1 cellular context compared by ENCODE assay signal in the genomic region with DNA sequence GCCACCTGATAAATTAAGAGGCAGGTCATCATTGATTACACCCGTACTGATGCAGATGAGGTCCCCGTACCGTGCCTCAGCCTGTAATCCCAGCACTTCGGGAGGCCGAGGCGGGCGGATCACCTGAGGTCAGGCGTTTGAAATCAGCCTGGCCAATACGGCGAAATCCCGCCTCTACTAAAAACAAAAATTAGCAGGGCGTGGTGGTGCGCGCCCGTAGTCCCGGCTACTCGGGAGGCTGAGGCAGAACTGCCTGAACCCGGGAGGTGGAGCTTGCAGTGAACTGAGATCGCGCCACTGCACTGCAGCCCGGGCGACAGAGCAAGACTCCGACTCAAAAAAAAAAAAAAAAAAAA.
TF ChIP-seq lines count a peak whose summit lies in the region.

No MANE protein-coding gene starts in this region.

TF ChIP-seq in GM23338, 12 proteins besides CTCF, POLR2A, EP300 and RAD21 (continued from another document):
- TF ChIP-seq, protein P1, sequence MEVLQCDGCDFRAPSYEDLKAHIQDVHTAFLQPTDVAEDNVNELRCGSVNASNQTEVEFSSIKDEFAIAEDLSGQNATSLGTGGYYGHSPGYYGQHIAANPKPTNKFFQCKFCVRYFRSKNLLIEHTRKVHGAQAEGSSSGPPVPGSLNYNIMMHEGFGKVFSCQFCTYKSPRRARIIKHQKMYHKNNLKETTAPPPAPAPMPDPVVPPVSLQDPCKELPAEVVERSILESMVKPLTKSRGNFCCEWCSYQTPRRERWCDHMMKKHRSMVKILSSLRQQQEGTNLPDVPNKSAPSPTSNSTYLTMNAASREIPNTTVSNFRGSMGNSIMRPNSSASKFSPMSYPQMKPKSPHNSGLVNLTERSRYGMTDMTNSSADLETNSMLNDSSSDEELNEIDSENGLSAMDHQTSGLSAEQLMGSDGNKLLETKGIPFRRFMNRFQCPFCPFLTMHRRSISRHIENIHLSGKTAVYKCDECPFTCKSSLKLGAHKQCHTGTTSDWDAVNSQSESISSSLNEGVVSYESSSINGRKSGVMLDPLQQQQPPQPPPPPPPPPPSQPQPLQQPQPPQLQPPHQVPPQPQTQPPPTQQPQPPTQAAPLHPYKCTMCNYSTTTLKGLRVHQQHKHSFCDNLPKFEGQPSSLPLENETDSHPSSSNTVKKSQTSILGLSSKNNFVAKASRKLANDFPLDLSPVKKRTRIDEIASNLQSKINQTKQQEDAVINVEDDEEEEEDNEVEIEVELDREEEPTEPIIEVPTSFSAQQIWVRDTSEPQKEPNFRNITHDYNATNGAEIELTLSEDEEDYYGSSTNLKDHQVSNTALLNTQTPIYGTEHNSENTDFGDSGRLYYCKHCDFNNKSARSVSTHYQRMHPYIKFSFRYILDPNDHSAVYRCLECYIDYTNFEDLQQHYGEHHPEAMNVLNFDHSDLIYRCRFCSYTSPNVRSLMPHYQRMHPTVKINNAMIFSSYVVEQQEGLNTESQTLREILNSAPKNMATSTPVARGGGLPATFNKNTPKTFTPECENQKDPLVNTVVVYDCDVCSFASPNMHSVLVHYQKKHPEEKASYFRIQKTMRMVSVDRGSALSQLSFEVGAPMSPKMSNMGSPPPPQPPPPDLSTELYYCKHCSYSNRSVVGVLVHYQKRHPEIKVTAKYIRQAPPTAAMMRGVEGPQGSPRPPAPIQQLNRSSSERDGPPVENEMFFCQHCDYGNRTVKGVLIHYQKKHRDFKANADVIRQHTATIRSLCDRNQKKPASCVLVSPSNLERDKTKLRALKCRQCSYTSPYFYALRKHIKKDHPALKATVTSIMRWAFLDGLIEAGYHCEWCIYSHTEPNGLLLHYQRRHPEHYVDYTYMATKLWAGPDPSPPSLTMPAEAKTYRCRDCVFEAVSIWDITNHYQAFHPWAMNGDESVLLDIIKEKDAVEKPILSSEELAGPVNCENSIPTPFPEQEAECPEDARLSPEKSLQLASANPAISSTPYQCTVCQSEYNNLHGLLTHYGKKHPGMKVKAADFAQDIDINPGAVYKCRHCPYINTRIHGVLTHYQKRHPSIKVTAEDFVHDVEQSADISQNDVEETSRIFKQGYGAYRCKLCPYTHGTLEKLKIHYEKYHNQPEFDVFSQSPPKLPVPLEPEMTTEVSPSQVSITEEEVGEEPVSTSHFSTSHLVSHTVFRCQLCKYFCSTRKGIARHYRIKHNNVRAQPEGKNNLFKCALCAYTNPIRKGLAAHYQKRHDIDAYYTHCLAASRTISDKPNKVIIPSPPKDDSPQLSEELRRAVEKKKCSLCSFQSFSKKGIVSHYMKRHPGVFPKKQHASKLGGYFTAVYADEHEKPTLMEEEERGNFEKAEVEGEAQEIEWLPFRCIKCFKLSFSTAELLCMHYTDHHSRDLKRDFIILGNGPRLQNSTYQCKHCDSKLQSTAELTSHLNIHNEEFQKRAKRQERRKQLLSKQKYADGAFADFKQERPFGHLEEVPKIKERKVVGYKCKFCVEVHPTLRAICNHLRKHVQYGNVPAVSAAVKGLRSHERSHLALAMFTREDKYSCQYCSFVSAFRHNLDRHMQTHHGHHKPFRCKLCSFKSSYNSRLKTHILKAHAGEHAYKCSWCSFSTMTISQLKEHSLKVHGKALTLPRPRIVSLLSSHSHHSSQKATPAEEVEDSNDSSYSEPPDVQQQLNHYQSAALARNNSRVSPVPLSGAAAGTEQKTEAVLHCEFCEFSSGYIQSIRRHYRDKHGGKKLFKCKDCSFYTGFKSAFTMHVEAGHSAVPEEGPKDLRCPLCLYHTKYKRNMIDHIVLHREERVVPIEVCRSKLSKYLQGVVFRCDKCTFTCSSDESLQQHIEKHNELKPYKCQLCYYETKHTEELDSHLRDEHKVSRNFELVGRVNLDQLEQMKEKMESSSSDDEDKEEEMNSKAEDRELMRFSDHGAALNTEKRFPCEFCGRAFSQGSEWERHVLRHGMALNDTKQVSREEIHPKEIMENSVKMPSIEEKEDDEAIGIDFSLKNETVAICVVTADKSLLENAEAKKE (CRISPR knock-in tag; IDR thresholded peaks at IDR 0.05), result no peak
- TF ChIP-seq EZH2phosphoT487 (IDR thresholded peaks at IDR 0.05; ENCODE audit: unreplicated experiment) (no peak), NANOG (IDR thresholded peaks at IDR 0.05; ENCODE audit: borderline replicate concordance) (no peak), STAT1 (IDR thresholded peaks at IDR 0.05; ENCODE audit: unreplicated experiment) (no peak), CREB1 (CRISPR knock-in tag; IDR thresholded peaks at IDR 0.05; ENCODE audit: low read depth) (no peak), ZNF331 (CRISPR knock-in tag; IDR thresholded peaks at IDR 0.05; ENCODE audit: low read depth) (no peak)
